ENCODE assay signal across 1 cellular context in genomic region chr12:104216461-104217058, GRCh38.
TF ChIP-seq lines count a peak whose summit lies in the region.

No MANE protein-coding gene starts in this region.

TF ChIP-seq in GM23338, 12 proteins besides CTCF, POLR2A, EP300 and RAD21 (continued from another document):
- TF ChIP-seq ZNF462 (CRISPR knock-in tag; IDR thresholded peaks at IDR 0.05) = no peak
- TF ChIP-seq ZNF331 (CRISPR knock-in tag; IDR thresholded peaks at IDR 0.05; ENCODE audit: low read depth) = no peak
- no peak for TF ChIP-seq JUNB (IDR thresholded peaks at IDR 0.05; ENCODE audit: unreplicated experiment)
